14 cellular contexts compared by ENCODE assay signal in the genomic region with DNA sequence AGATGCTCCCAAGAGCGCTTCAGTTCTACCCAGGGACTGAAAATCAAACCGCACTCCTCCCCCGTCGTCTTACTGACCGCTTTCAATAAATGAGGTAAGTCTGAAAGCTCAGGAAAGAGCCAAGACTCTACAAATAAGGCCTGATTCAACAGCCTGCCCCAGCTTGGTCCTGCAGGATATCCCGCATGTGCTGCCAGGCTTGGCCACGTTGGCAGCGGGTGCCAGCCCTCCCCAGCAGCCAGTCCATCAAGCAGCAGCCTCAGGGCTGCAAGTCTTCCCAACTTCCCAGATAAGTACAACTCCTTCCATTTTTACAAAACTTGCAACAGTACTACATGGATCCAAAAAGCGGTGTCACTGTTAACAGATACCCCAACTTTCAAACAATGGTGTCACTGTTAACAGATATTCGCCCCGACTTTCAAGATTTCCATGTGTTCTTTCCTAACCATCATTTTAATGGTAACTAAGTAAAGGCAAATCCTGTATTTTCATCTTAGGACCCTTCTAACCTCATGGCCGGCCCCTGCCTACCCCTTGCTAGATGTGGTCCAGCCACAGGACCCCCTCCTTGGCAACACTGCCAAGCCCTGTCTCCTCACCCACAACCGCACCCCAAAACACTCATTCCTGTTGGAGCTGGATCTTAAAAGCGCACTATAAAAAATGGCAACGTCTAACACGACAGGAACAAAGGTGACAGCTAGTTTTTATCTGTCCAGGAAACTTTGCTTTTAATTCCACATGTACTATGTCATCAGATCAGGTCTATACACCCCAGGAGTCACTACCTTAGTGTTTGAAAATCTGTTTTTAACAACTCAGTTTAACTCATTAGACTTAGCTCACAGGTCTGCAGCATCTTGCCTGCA. TPM values are rescaled to one million over a fixed set of nuclear protein-coding genes. Genes with fewer than 3 reads are reported as not detected.
DNase-seq lines count a peak whose midpoint lies in the region; ATAC-seq and TF ChIP-seq lines count a peak whose summit lies in the region.
"Had no signal": no experiment of that assay in that cellular context is flagged by ENCODE, and none has a peak within 500 bp of the region (broad histone marks: within the 10 kb centered on the region; RNA-seq: fewer than 3 reads in every experiment).

No MANE protein-coding gene starts in this region.

- peaks cover 60% of the 10 kb centered on the region for H3K36me3 Mint-ChIP-seq in central memory CD8-positive, alpha-beta T cell (ENCODE audit: insufficient read depth)

- H3K9ac ChIP-seq in KMS-11 = no peak overlapping the region

- H4K20me1 ChIP-seq in KMS-11 (ENCODE audit: insufficient read depth) (no peaks in the 10 kb centered on the region), osteoblast (ENCODE audit: insufficient read depth, low read length) (peaks cover 23% of the 10 kb centered on the region)

- no peak for ATAC-seq in central memory CD8-positive, alpha-beta T cell (replicated peaks; ENCODE audit: extremely low read depth, poor library complexity, severe bottlenecking)
- ATAC-seq: A549; stimulated activated naive CD8-positive, alpha-beta T cell treated with anti-CD3 and anti-CD28 coated beads, Interleukin-15, Interleukin-2, amounts not matched to agents 100 U/mL and 50 U/mL, for 24 hours had no signal

- peak overlapping the region; percentile 69 for H3K27ac Mint-ChIP-seq in central memory CD8-positive, alpha-beta T cell (ENCODE audit: low read depth)

- H3K27ac ChIP-seq in KMS-11 (peak overlapping the region; percentile 52; the same call in 1 of the 2 replicates), osteoblast (ENCODE audit: low read depth, low read length) (no peak overlapping the region)
- H3K27ac ChIP-seq: A549, left ventricle myocardium inferior had no signal

- TF ChIP-seq CTCF in KMS-11 (conservative IDR thresholded peaks at IDR 0.05; ENCODE audit: low read depth, low read length) (no peak), osteoblast (IDR thresholded peaks at IDR 0.05; ENCODE audit: extremely low read depth, low read depth, low read length) (no peak)

- no peaks in the 10 kb centered on the region for H3K9me3 Mint-ChIP-seq in central memory CD8-positive, alpha-beta T cell
- H3K9me3 Mint-ChIP-seq: neural crest cell had no signal

- H2AFZ ChIP-seq in KMS-11 (ENCODE audit: low read depth) (no peak overlapping the region), osteoblast (ENCODE audit: low read length) (no peak overlapping the region)

- H3K4me3 ChIP-seq in KMS-11 (IDR thresholded peaks at IDR 0.05; ENCODE audit: insufficient read depth, low read depth, low read length) (no peak overlapping the region), osteoblast (ENCODE audit: insufficient read depth, low read length) (no peak overlapping the region)
- H3K4me3 ChIP-seq: A549, left ventricle myocardium inferior had no signal

- peak overlapping the region; percentile 63 for H3K4me2 ChIP-seq in KMS-11
- H3K4me2 ChIP-seq in osteoblast (ENCODE audit: insufficient read depth, low read length) = no peak overlapping the region
- H3K4me2 ChIP-seq: A549 had no signal

- peak; percentile 71 for DNase-seq in NCI-H82 (lab: John Stamatoyannopoulos, UW)
- no peak for DNase-seq in NCI-H82 treated with DMSO at 0.1 percent for 48 hours (lab: John Stamatoyannopoulos, UW; ENCODE audit: unreplicated experiment)
- DNase-seq in central memory CD8-positive, alpha-beta T cell (ENCODE audit: low spot score in 2 of 2) = no peak
- DNase-seq in osteoblast (ENCODE audit: insufficient read length, low spot score, missing footprints) = peak; percentile 83
- no peak for DNase-seq in GDM1 (lab: John Stamatoyannopoulos, UW)
- DNase-seq in SHP77 (lab: John Stamatoyannopoulos, UW) = no peak
- DNase-seq in NCI-H510A (lab: John Stamatoyannopoulos, UW) = no peak
- DNase-seq: stimulated activated naive CD8-positive, alpha-beta T cell treated with anti-CD3 and anti-CD28 coated beads, Interleukin-15, Interleukin-2, amounts not matched to agents 100 U/mL and 50 U/mL, for 24 hours; T1000 had no signal

- peaks cover 87% of the 10 kb centered on the region for H3K4me1 ChIP-seq in KMS-11 (ENCODE audit: low read depth, poor library complexity, severe bottlenecking)
- peaks cover 17% of the 10 kb centered on the region for H3K4me1 ChIP-seq in osteoblast (ENCODE audit: insufficient read depth, low read length)

- H3K9me3 ChIP-seq in osteoblast (ENCODE audit: low read depth, low read length) = no peaks in the 10 kb centered on the region
- H3K9me3 ChIP-seq: A549, left ventricle myocardium inferior had no signal

- H3K79me2 ChIP-seq in KMS-11 (ENCODE audit: insufficient read depth, low read depth) (no peaks in the 10 kb centered on the region), osteoblast (ENCODE audit: insufficient read depth, low read length) (peaks cover 3% of the 10 kb centered on the region)

- peak overlapping the region; percentile 6 for H3K4me3 Mint-ChIP-seq in central memory CD8-positive, alpha-beta T cell
- H3K4me3 Mint-ChIP-seq: neural crest cell had no signal

- no peaks in the 10 kb centered on the region for H3K27me3 Mint-ChIP-seq in central memory CD8-positive, alpha-beta T cell

- peaks cover 35% of the 10 kb centered on the region for H3K4me1 Mint-ChIP-seq in central memory CD8-positive, alpha-beta T cell

- H3K36me3 ChIP-seq in KMS-11 (ENCODE audit: insufficient read depth) = no peaks in the 10 kb centered on the region
- peaks cover 56% of the 10 kb centered on the region for H3K36me3 ChIP-seq in osteoblast (ENCODE audit: insufficient read depth, low read length)

- no peaks in the 10 kb centered on the region for H3K27me3 ChIP-seq in KMS-11 (ENCODE audit: insufficient read depth, low read depth)
- no peaks in the 10 kb centered on the region for H3K27me3 ChIP-seq in osteoblast (ENCODE audit: insufficient read depth, low read length)

RNA-seq across cellular contexts. Expression of a gene that starts 28.0 kb away (rescaled TPM):
- 44.8 and 46.3 TPM in 2 replicates for total RNA-seq in osteoblast

RNA-seq across cellular contexts. Expression of a gene that starts 36.7 kb away (rescaled TPM):
- total RNA-seq in osteoblast = 13.0 TPM in 2 replicates

RNA-seq across cellular contexts. Expression of a gene that starts 39.6 kb away (rescaled TPM):
- total RNA-seq in osteoblast = 34.4 and 37.1 TPM in 2 replicates

RNA-seq across cellular contexts. Expression of a gene that starts 54.2 kb away (rescaled TPM):
- 5.6 and 6.5 TPM in 2 replicates for total RNA-seq in osteoblast
- total RNA-seq: H4 had no signal

Comparison
In these comparisons a context has a peak if more than half of its experiments do, and no peak if none do; other contexts are left out.
1. DNase-seq: peak in NCI-H82 (single experiment) and osteoblast (single experiment); none in NCI-H82 treated with DMSO at 0.1 percent for 48 hours (single experiment), central memory CD8-positive, alpha-beta T cell (0 of 2), GDM1 (single experiment), SHP77 (0 of 2) and NCI-H510A (single experiment).